Comparison of ENCODE assay signal across 19 cellular contexts in the genomic region with DNA sequence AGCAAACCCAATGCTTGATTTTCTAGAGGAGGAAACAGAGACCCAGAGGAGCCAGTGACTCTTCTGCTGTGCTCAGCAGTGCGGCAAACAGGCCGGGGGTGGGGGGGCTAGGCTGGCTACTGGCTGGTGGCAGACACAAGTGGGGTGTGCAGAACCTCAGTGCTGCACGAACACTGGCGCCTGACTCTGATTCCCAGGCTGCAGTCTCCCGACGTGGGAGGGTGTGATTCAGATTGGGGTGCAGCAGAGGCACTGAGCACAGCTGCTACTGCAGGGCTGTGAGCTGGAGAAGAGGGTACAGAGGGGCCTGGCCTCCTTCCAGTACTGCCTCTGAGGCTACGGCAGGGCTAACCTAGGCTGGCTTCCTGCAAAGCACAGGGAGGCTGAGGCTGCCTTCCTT. TPM values are rescaled to one million over a fixed set of nuclear protein-coding genes. Genes with fewer than 3 reads are reported as not detected.
DNase-seq lines count a peak whose midpoint lies in the region; ATAC-seq, FAIRE-seq and TF ChIP-seq lines count a peak whose summit lies in the region.
"Had no signal": no experiment of that assay in that cellular context is flagged by ENCODE, and none has a peak within 500 bp of the region (broad histone marks: within the 10 kb centered on the region; RNA-seq: fewer than 3 reads in every experiment).

No MANE protein-coding gene starts in this region.

- H3K4me1 ChIP-seq in OCI-LY1 (ENCODE audit: insufficient read depth, low read length, severe bottlenecking) (peaks cover 33% of the 10 kb centered on the region), H1 (replicated peaks in 1 of 4; ENCODE audit: control insufficient read depth in 3 of 4, insufficient read depth in 4 of 4, low read length in 3 of 4) (peaks cover 5 to 32% (median 22%) of the 10 kb centered on the region in 4 experiments)
- H3K4me1 ChIP-seq: foreskin keratinocyte had no signal

- peak overlapping the region; percentile 83; the same call in 1 of the 2 replicates for H2BK15ac ChIP-seq in H1 (ENCODE audit: low read length)

- H3K18ac ChIP-seq in H1 (ENCODE audit: extremely low read depth, low read length) = peak overlapping the region; percentile 85

- H3K14ac ChIP-seq in H1 (ENCODE audit: insufficient read length) = no peak overlapping the region

- no peak overlapping the region for H3K56ac ChIP-seq in H1 (replicated peaks; ENCODE audit: insufficient read length, low read depth, low read length)

- TF ChIP-seq CTCF in OCI-LY1 (IDR thresholded peaks at IDR 0.05; ENCODE audit: low read length) (no peak), H1 (IDR thresholded peaks at IDR 0.05; ENCODE audit: control extremely low read depth in 1 of 3, insufficient read depth in 1 of 3, low read depth in 1 of 3, low read length in 3 of 3) (no peak)

- H4K20me1 ChIP-seq in OCI-LY1 (ENCODE audit: insufficient read depth, low read length) (no peaks in the 10 kb centered on the region), H1 (replicated peaks in 1 of 2; ENCODE audit: control insufficient read depth in 1 of 2, insufficient read depth in 2 of 2, low read length in 2 of 2) (peaks cover 0 to 5% of the 10 kb centered on the region in 2 experiments)

- H3K27ac ChIP-seq in OCI-LY1 (ENCODE audit: low read depth, low read length, poor library complexity, severe bottlenecking) = peak overlapping the region; percentile 71
- no peak overlapping the region for H3K27ac ChIP-seq in H1 (ENCODE audit: low read depth, low read length)
- H3K27ac ChIP-seq: foreskin keratinocyte, neutrophil, VCaP had no signal

- peaks cover 17% of the 10 kb centered on the region for H3F3A ChIP-seq in OCI-LY1 (ENCODE audit: insufficient read depth, low read length)

- H3K36me3 ChIP-seq in OCI-LY1 (ENCODE audit: insufficient read depth, low read length) (peaks cover 22% of the 10 kb centered on the region), H1 (ENCODE audit: control insufficient read depth in 2 of 4, insufficient read depth in 4 of 4, low read length in 3 of 4) (peaks cover 15 to 22% (median 20%) of the 10 kb centered on the region in 4 experiments)

- no peak overlapping the region for H3K4me3 Mint-ChIP-seq in activated CD4-positive, alpha-beta T cell treated with anti-CD3 and anti-CD28 coated beads for 36 hours
- H3K4me3 Mint-ChIP-seq in stimulated activated effector memory CD8-positive, alpha-beta T cell treated with anti-CD3 and anti-CD28 coated beads, Interleukin-12 subunit alpha, Interleukin-12 subunit beta, amount 100 ng/mL, for 72 hours = peak overlapping the region; percentile 66

- H2BK5ac ChIP-seq in H1 (ENCODE audit: low read depth, low read length) = peak overlapping the region; percentile 87; the same call in 1 of the 2 replicates

- WGBS in H1 (ENCODE audit: extremely low coverage in 1 of 2, insufficient coverage in 1 of 2, insufficient read length in 1 of 2, insufficient replicate concordance in 2 of 2, low coverage in 1 of 2, low lambda C conversion rate in 2 of 2, missing lambda C conversion rate in 1 of 2), 2 experiments = 88% methylated on average over 7 of the region's 7 CpGs; no CpG with 5 or more reads in 1 of the 2 experiments

- no peak overlapping the region for H3K4ac ChIP-seq in H1 (replicated peaks; ENCODE audit: insufficient read length, low read depth, low read length)

- H3K9me3 ChIP-seq in OCI-LY1 (ENCODE audit: low read length) (no peaks in the 10 kb centered on the region), H1 (ENCODE audit: insufficient read depth in 2 of 2, low read depth in 1 of 2, low read length in 1 of 2) (no peaks in the 10 kb centered on the region)
- H3K9me3 ChIP-seq: neutrophil had no signal

- ATAC-seq in activated CD4-positive, alpha-beta T cell treated with anti-CD3 and anti-CD28 coated beads for 36 hours = peak; percentile 37
- ATAC-seq in stimulated activated effector memory CD8-positive, alpha-beta T cell treated with anti-CD3 and anti-CD28 coated beads, Interleukin-12 subunit alpha, Interleukin-12 subunit beta, amount 100 ng/mL, for 72 hours = peak; percentile 17
- ATAC-seq in HG02798 (IDR thresholded peaks at IDR 0.05; ENCODE audit: poor library complexity, unreplicated experiment) = no peak
- ATAC-seq: foreskin keratinocyte, Right ventricle myocardium inferior had no signal

- no peak for TF ChIP-seq POLR2A in H1 (IDR thresholded peaks at IDR 0.05; ENCODE audit: control extremely low read depth in 1 of 2, low read depth in 2 of 2, low read length in 2 of 2)
- TF ChIP-seq POLR2A in erythroblast (IDR thresholded peaks at IDR 0.05; ENCODE audit: low read length) = no peak

- H3K27me3 ChIP-seq in OCI-LY1 (ENCODE audit: insufficient read depth, low read length) (peaks cover 12% of the 10 kb centered on the region), H1 (replicated peaks in 1 of 4; ENCODE audit: control insufficient read depth in 3 of 4, extremely low read depth in 1 of 4, insufficient read depth in 3 of 4, low read length in 3 of 4) (peaks cover 0 to 4% (median 2%) of the 10 kb centered on the region in 4 experiments; a peak in 3 of 7 replicates)

- peak overlapping the region; percentile 4 for H3K4me3 ChIP-seq in OCI-LY1 (ENCODE audit: low read depth, low read length, poor library complexity, severe bottlenecking)
- H3K4me3 ChIP-seq in H1 (ENCODE audit: extremely low read depth in 1 of 4, insufficient read depth in 2 of 4, low read depth in 3 of 4, low read length in 4 of 4) = no peak overlapping the region

- H3K4me2 ChIP-seq in OCI-LY1 (ENCODE audit: low read length) = peak overlapping the region; percentile 37
- H3K4me2 ChIP-seq in H1 (ENCODE audit: insufficient read depth in 1 of 2, low read depth in 2 of 2, low read length in 2 of 2) = no peak overlapping the region

- peaks cover 42% of the 10 kb centered on the region for H3K4me1 Mint-ChIP-seq in activated CD4-positive, alpha-beta T cell treated with anti-CD3 and anti-CD28 coated beads for 36 hours
- peaks cover 47% of the 10 kb centered on the region for H3K4me1 Mint-ChIP-seq in stimulated activated effector memory CD8-positive, alpha-beta T cell treated with anti-CD3 and anti-CD28 coated beads, Interleukin-12 subunit alpha, Interleukin-12 subunit beta, amount 100 ng/mL, for 72 hours

- H3K9me2 ChIP-seq in OCI-LY1 (ENCODE audit: low read depth, low read length) = no peaks in the 10 kb centered on the region

- CTCF ChIA-PET in activated CD4-positive, alpha-beta T cell treated with anti-CD3 and anti-CD28 coated beads for 36 hours (lab: Charles Lee) = interaction anchor here (0.7 to 8.2 kb wide), 7 partner anchors 8 to 862 kb away, joined by 3 to 170 read pairs (median 17); a partner anchor contains a TSS
- CTCF ChIA-PET in H1 (lab: Charles Lee; ENCODE audit: partially characterized antibody) = interaction anchor here (0.6 to 24.1 kb wide), 15 partner anchors 9 to 1720 kb away, joined by 3 to 982 read pairs (median 4); a partner anchor contains a TSS

- TF ChIP-seq EP300 in H1 (IDR thresholded peaks at IDR 0.05; ENCODE audit: borderline replicate concordance in 1 of 2, low read depth in 2 of 2, low read length in 2 of 2) = no peak

- no peaks in the 10 kb centered on the region for H3K9me3 Mint-ChIP-seq in activated CD4-positive, alpha-beta T cell treated with anti-CD3 and anti-CD28 coated beads for 36 hours (ENCODE audit: low read depth)
- no peaks in the 10 kb centered on the region for H3K9me3 Mint-ChIP-seq in stimulated activated effector memory CD8-positive, alpha-beta T cell treated with anti-CD3 and anti-CD28 coated beads, Interleukin-12 subunit alpha, Interleukin-12 subunit beta, amount 100 ng/mL, for 72 hours

- H2BK12ac ChIP-seq in H1 (ENCODE audit: low read depth, low read length) = peak overlapping the region; percentile 96; the same call in 1 of the 2 replicates

- H3K23ac ChIP-seq in H1 (ENCODE audit: insufficient read length) = no peak overlapping the region

- DNase-seq in activated CD4-positive, alpha-beta T cell treated with anti-CD3 and anti-CD28 coated beads for 36 hours = peak; percentile 57
- DNase-seq in activated CD4-positive, alpha-beta T cell treated with anti-CD3 and anti-CD28 coated beads, Interleukin-2, amount 50 U/mL, for 48 hours = no peak
- DNase-seq in H1 (ENCODE audit: low read depth in 1 of 2, low spot score in 2 of 2) = no peak
- DNase-seq in stimulated activated effector memory CD8-positive, alpha-beta T cell treated with anti-CD3 and anti-CD28 coated beads, Interleukin-12 subunit alpha, Interleukin-12 subunit beta, amount 100 ng/mL, for 72 hours (ENCODE audit: low spot score in 2 of 2) = no peak
- no peak for DNase-seq in activated CD4-positive, CD25-positive, alpha-beta regulatory T cell (lab: John Stamatoyannopoulos, UW)
- DNase-seq in erythroblast (lab: John Stamatoyannopoulos, UW) = no peak
- DNase-seq: activated gamma-delta T cell treated with Interleukin-2 at 50 U/mL for 16 hours; cortex of kidney; EL; foreskin keratinocyte; kidney; stimulated activated CD4-positive, alpha-beta T cell treated with anti-CD3 and anti-CD28 coated beads, Interleukin-2, amount 100 ng/mL, for 24 hours had no signal

- no peak overlapping the region for H2BK120ac ChIP-seq in H1 (replicated peaks; ENCODE audit: low read depth, low read length)

- peak overlapping the region; percentile 84 for H4K91ac ChIP-seq in H1 (replicated peaks; ENCODE audit: insufficient read length, low read length)

- peak overlapping the region; percentile 31 for H3K27ac Mint-ChIP-seq in activated CD4-positive, alpha-beta T cell treated with anti-CD3 and anti-CD28 coated beads for 36 hours
- H3K27ac Mint-ChIP-seq in stimulated activated effector memory CD8-positive, alpha-beta T cell treated with anti-CD3 and anti-CD28 coated beads, Interleukin-12 subunit alpha, Interleukin-12 subunit beta, amount 100 ng/mL, for 72 hours = peak overlapping the region; percentile 79

- 0 out of 2 replicates have a peak overlapping the region, but pooled peaks have one; percentile 80 for H2AK5ac ChIP-seq in H1 (ENCODE audit: low read depth, low read length)

- POLR2A ChIA-PET in activated CD4-positive, alpha-beta T cell treated with anti-CD3 and anti-CD28 coated beads for 36 hours (lab: Charles Lee) = interaction anchor here (0.6 to 0.8 kb wide), 2 partner anchors 8 to 177 kb away, joined by 4 to 7 read pairs; a partner anchor contains a TSS
- POLR2A ChIA-PET in H1 (lab: Charles Lee; ENCODE audit: partially characterized antibody) = interaction anchor here (1.1 to 9.5 kb wide), 8 partner anchors 9 to 73 kb away, joined by 3 to 113 read pairs (median 36); a partner anchor contains a TSS

- H3K79me2 ChIP-seq in OCI-LY1 (ENCODE audit: insufficient read depth, low read length) = no peaks in the 10 kb centered on the region
- H3K79me2 ChIP-seq in H1 (ENCODE audit: control insufficient read depth in 1 of 2, insufficient read depth in 2 of 2, low read length in 2 of 2) = no peaks in the 10 kb centered on the region

- intact Hi-C loops in activated CD4-positive, alpha-beta T cell treated with anti-CD3 and anti-CD28 coated beads for 36 hours (cut with DNase I, micrococcal nuclease) = loop anchor here (5.0 to 10.0 kb wide), 3 partner anchors 257 to 417 kb away; a partner anchor contains a TSS

- H3K23me2 ChIP-seq in H1 (ENCODE audit: low read depth, low read length) = peaks cover 6% of the 10 kb centered on the region; the same call in 1 of the 2 replicates

- no peaks in the 10 kb centered on the region for H3K27me3 Mint-ChIP-seq in activated CD4-positive, alpha-beta T cell treated with anti-CD3 and anti-CD28 coated beads for 36 hours

- H4K8ac ChIP-seq in H1 (ENCODE audit: extremely low read depth, insufficient read depth, low read length) = peak overlapping the region; percentile 23; the same call in 1 of the 2 replicates

- H3K79me1 ChIP-seq in H1 (ENCODE audit: low read depth, low read length) = no peaks in the 10 kb centered on the region

- no peak overlapping the region for H4K5ac ChIP-seq in H1 (ENCODE audit: insufficient read length, low read depth, low read length)

- TF ChIP-seq RAD21 in H1 (IDR thresholded peaks at IDR 0.05 in 1 of 2, conservative IDR thresholded peaks at IDR 0.05 in 1 of 2; ENCODE audit: low read depth in 2 of 2, low read length in 2 of 2) = no peak

- no peak overlapping the region for H2AFZ ChIP-seq in OCI-LY1 (ENCODE audit: low read length)
- no peak overlapping the region for H2AFZ ChIP-seq in H1 (ENCODE audit: low read length)

- peak overlapping the region; percentile 87; the same call in 1 of the 2 replicates for H2BK20ac ChIP-seq in H1 (ENCODE audit: low read length)

- H3K9ac ChIP-seq in OCI-LY1 (ENCODE audit: low read length) (peak overlapping the region; percentile 35; the same call in 1 of the 2 replicates), H1 (replicated peaks in 1 of 4; ENCODE audit: extremely low read depth in 1 of 4, low read depth in 3 of 4, low read length in 3 of 4) (no peak overlapping the region)

- FAIRE-seq in H1 (lab: Jason Lieb, UNC) = no peak
- FAIRE-seq: A204.1, kidney had no signal

- peaks cover 20% of the 10 kb centered on the region for H3K36me3 Mint-ChIP-seq in activated CD4-positive, alpha-beta T cell treated with anti-CD3 and anti-CD28 coated beads for 36 hours (ENCODE audit: low read depth)
- peaks cover 38% of the 10 kb centered on the region for H3K36me3 Mint-ChIP-seq in stimulated activated effector memory CD8-positive, alpha-beta T cell treated with anti-CD3 and anti-CD28 coated beads, Interleukin-12 subunit alpha, Interleukin-12 subunit beta, amount 100 ng/mL, for 72 hours

RNA-seq across cellular contexts. Expression of a gene that starts 8.1 kb away (rescaled TPM):
- 1,000 to 10,000 TPM; 2,801 to 2,985 TPM for total RNA-seq in activated CD4-positive, alpha-beta T cell treated with anti-CD3 and anti-CD28 coated beads for 36 hours
- total RNA-seq in H1 (2021; fragmentation: NEBNext Ultra II Directional; extraction: Animal tissue kit (Norgen Biotek cat#: 25700)) = 2,182 and 2,219 TPM in 2 replicates
- 1,992 and 2,108 TPM in 2 replicates for polyA plus RNA-seq in H1 (2011; rRNA removed)
- polyA plus RNA-seq in H1 (2011; cell fraction: cytosol; rRNA removed) = 3,481 TPM
- 2,043 TPM for polyA plus RNA-seq in H1 (2011; cell fraction: nucleus; rRNA removed)
- 1,394 to 2,903 TPM (median 2,742 TPM) in 4 replicates for polyA plus RNA-seq in H1 (2012, experiment 1 of 2)
- polyA plus RNA-seq in H1 (2012, experiment 2 of 2) = 1,232 TPM
- polyA plus RNA-seq in H1 (2013, experiment 1 of 2) = 2,492 TPM
- polyA plus RNA-seq in H1 (2013, experiment 2 of 2) = 2,408 TPM
- polyA minus RNA-seq in H1 (2011; rRNA and poly(A)+ RNA removed) = 605 and 718 TPM in 2 replicates
- 697 TPM for polyA minus RNA-seq in H1 (2011; cell fraction: cytosol; rRNA and poly(A)+ RNA removed)
- 464 TPM for polyA minus RNA-seq in H1 (2011; cell fraction: nucleus; rRNA and poly(A)+ RNA removed)

RNA-seq across cellular contexts. Expression of a gene that starts 10.7 kb away (rescaled TPM):
- total RNA-seq in activated CD4-positive, alpha-beta T cell treated with anti-CD3 and anti-CD28 coated beads for 36 hours = 10 to 100 TPM; 11.8 to 12.3 TPM
- 15.1 and 17.8 TPM in 2 replicates for total RNA-seq in H1 (2021; fragmentation: NEBNext Ultra II Directional; extraction: Animal tissue kit (Norgen Biotek cat#: 25700))
- 7.2 and 10.6 TPM in 2 replicates for polyA plus RNA-seq in H1 (2011; rRNA removed)
- 7.7 TPM for polyA plus RNA-seq in H1 (2011; cell fraction: cytosol; rRNA removed)
- 43.5 TPM for polyA plus RNA-seq in H1 (2011; cell fraction: nucleus; rRNA removed)
- polyA plus RNA-seq in H1 (2012, experiment 1 of 2) = 11.9 to 16.4 TPM (median 14.1 TPM) in 4 replicates
- polyA plus RNA-seq in H1 (2012, experiment 2 of 2) = 12.9 TPM
- polyA plus RNA-seq in H1 (2013, experiment 1 of 2) = 7.2 TPM
- 7.1 TPM for polyA plus RNA-seq in H1 (2013, experiment 2 of 2)
- polyA minus RNA-seq in H1 (2011; rRNA and poly(A)+ RNA removed) = 15.8 and 25.4 TPM in 2 replicates
- 8.0 TPM for polyA minus RNA-seq in H1 (2011; cell fraction: cytosol; rRNA and poly(A)+ RNA removed)
- polyA minus RNA-seq in H1 (2011; cell fraction: nucleus; rRNA and poly(A)+ RNA removed) = 18.6 TPM

RNA-seq across cellular contexts. Expression of a gene that starts 17.6 kb away (rescaled TPM):
- total RNA-seq in activated CD4-positive, alpha-beta T cell treated with anti-CD3 and anti-CD28 coated beads for 36 hours = not detected
- 5.4 and 6.0 TPM in 2 replicates for total RNA-seq in H1 (2021; fragmentation: NEBNext Ultra II Directional; extraction: Animal tissue kit (Norgen Biotek cat#: 25700))
- polyA plus RNA-seq in H1 (2011; rRNA removed) = 1.5 and 2.5 TPM in 2 replicates
- polyA plus RNA-seq in H1 (2011; cell fraction: cytosol; rRNA removed) = 1.7 TPM
- 3.9 TPM for polyA plus RNA-seq in H1 (2011; cell fraction: nucleus; rRNA removed)
- 4.2 to 6.3 TPM (median 5.2 TPM) in 4 replicates for polyA plus RNA-seq in H1 (2012, experiment 1 of 2)
- polyA plus RNA-seq in H1 (2012, experiment 2 of 2) = 5.2 TPM
- 4.3 TPM for polyA plus RNA-seq in H1 (2013, experiment 1 of 2)
- polyA plus RNA-seq in H1 (2013, experiment 2 of 2) = 4.7 TPM
- 1.2 and 1.7 TPM in 2 replicates for polyA minus RNA-seq in H1 (2011; rRNA and poly(A)+ RNA removed)
- 1.5 TPM for polyA minus RNA-seq in H1 (2011; cell fraction: cytosol; rRNA and poly(A)+ RNA removed)
- polyA minus RNA-seq in H1 (2011; cell fraction: nucleus; rRNA and poly(A)+ RNA removed) = 1.1 TPM
- total RNA-seq: foreskin keratinocyte had no signal
- polyA plus RNA-seq: foreskin keratinocyte had no signal

RNA-seq across cellular contexts. Expression of a gene that starts 42.2 kb away (rescaled TPM):
- not detected for total RNA-seq in activated CD4-positive, alpha-beta T cell treated with anti-CD3 and anti-CD28 coated beads for 36 hours
- total RNA-seq in H1 (2021; fragmentation: NEBNext Ultra II Directional; extraction: Animal tissue kit (Norgen Biotek cat#: 25700)) = not detected in 2 replicates
- polyA plus RNA-seq in H1 (2011; rRNA removed) = not detected in 2 replicates
- polyA plus RNA-seq in H1 (2011; cell fraction: cytosol; rRNA removed) = not detected
- polyA plus RNA-seq in H1 (2011; cell fraction: nucleus; rRNA removed) = not detected
- 0.10 TPM in 1 of 4 replicates, not detected in the others for polyA plus RNA-seq in H1 (2012, experiment 1 of 2)
- polyA plus RNA-seq in H1 (2012, experiment 2 of 2) = not detected
- polyA plus RNA-seq in H1 (2013, experiment 1 of 2) = not detected
- polyA plus RNA-seq in H1 (2013, experiment 2 of 2) = not detected
- polyA minus RNA-seq in H1 (2011; rRNA and poly(A)+ RNA removed) = 0.06 TPM in 1 of 2 replicates, not detected in the other
- not detected for polyA minus RNA-seq in H1 (2011; cell fraction: cytosol; rRNA and poly(A)+ RNA removed)
- polyA minus RNA-seq in H1 (2011; cell fraction: nucleus; rRNA and poly(A)+ RNA removed) = not detected
- total RNA-seq: foreskin keratinocyte, kidney, M059J, Right ventricle myocardium inferior had no signal
- polyA plus RNA-seq: foreskin keratinocyte had no signal

RNA-seq across cellular contexts. Expression of a gene that starts 56.7 kb away (rescaled TPM):
- 1 to 10 TPM; 1.2 to 2.4 TPM for total RNA-seq in activated CD4-positive, alpha-beta T cell treated with anti-CD3 and anti-CD28 coated beads for 36 hours
- total RNA-seq in H1 (2021; fragmentation: NEBNext Ultra II Directional; extraction: Animal tissue kit (Norgen Biotek cat#: 25700)) = 3.4 and 4.1 TPM in 2 replicates
- 14.6 and 17.9 TPM in 2 replicates for polyA plus RNA-seq in H1 (2011; rRNA removed)
- 16.1 TPM for polyA plus RNA-seq in H1 (2011; cell fraction: cytosol; rRNA removed)
- polyA plus RNA-seq in H1 (2011; cell fraction: nucleus; rRNA removed) = 69.7 TPM
- polyA plus RNA-seq in H1 (2012, experiment 1 of 2) = 6.9 to 10.0 TPM (median 8.1 TPM) in 4 replicates
- polyA plus RNA-seq in H1 (2012, experiment 2 of 2) = 2.6 TPM
- polyA plus RNA-seq in H1 (2013, experiment 1 of 2) = 1.7 TPM
- polyA plus RNA-seq in H1 (2013, experiment 2 of 2) = 1.6 TPM
- polyA minus RNA-seq in H1 (2011; rRNA and poly(A)+ RNA removed) = 18.7 and 21.7 TPM in 2 replicates
- polyA minus RNA-seq in H1 (2011; cell fraction: cytosol; rRNA and poly(A)+ RNA removed) = 9.2 TPM
- polyA minus RNA-seq in H1 (2011; cell fraction: nucleus; rRNA and poly(A)+ RNA removed) = 16.2 TPM
